ENCODE assay signal across 1 cellular context in the genomic region with DNA sequence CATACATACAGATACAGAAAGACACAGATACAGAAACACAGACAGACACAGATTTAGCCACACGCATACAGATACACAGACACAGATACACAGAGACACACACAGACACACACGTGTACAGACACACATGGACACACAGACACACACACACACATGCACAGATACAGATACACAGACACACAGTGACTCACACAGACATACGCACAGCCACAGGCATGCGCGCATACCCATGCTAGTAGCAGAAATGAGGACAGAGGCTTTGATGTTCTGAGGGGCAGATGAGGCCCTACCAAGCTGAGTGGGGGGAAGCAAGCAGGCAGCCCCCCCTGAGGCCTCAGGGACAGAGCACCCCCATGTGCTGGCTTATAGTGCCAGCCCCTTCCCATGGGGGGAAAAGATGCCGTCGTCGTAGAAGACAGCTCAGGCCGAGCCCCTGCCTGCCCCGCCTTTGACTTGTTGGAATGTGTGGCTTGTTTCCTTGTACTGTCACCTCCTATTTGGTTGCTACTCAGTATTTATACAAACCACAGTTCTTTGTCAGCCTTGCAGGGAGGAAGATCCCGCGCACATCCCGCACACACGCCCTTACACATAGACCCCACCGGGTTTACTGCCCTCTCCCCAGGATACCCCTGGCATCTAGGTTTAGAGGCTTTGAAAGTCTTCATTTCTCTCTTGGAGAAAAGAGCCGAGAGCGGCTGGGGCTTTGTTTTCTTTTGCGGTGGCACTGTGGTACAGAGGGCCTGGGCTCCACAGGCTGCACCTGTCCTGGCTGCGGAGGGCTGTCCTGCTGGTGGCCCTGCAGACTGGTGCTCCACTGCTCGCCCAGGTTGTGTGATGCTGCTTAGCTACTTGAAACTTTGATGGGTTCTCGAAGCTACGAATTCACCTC.
TF ChIP-seq lines count a peak whose summit lies in the region.

No MANE protein-coding gene starts in this region.

TF ChIP-seq in IMR-90, 13 proteins besides CTCF, POLR2A, EP300 and RAD21:
- TF ChIP-seq MXI1 (IDR thresholded peaks at IDR 0.05; ENCODE audit: borderline replicate concordance, low read depth, low read length): no peak
- TF ChIP-seq MAFK (IDR thresholded peaks at IDR 0.05; ENCODE audit: low read depth, low read length): no peak
- TF ChIP-seq CHD1 (IDR thresholded peaks at IDR 0.05; ENCODE audit: low read depth, low read length): no peak
- no peak for TF ChIP-seq RFX5 (IDR thresholded peaks at IDR 0.05; ENCODE audit: low read depth, low read length)
- TF ChIP-seq, protein P1, sequence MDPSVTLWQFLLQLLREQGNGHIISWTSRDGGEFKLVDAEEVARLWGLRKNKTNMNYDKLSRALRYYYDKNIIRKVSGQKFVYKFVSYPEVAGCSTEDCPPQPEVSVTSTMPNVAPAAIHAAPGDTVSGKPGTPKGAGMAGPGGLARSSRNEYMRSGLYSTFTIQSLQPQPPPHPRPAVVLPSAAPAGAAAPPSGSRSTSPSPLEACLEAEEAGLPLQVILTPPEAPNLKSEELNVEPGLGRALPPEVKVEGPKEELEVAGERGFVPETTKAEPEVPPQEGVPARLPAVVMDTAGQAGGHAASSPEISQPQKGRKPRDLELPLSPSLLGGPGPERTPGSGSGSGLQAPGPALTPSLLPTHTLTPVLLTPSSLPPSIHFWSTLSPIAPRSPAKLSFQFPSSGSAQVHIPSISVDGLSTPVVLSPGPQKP (IDR thresholded peaks at IDR 0.05; ENCODE audit: borderline replicate concordance, low read depth, low read length): no peak
- TF ChIP-seq CEBPB (IDR thresholded peaks at IDR 0.05; ENCODE audit: low read depth, low read length): no peak
- TF ChIP-seq, protein P2, sequence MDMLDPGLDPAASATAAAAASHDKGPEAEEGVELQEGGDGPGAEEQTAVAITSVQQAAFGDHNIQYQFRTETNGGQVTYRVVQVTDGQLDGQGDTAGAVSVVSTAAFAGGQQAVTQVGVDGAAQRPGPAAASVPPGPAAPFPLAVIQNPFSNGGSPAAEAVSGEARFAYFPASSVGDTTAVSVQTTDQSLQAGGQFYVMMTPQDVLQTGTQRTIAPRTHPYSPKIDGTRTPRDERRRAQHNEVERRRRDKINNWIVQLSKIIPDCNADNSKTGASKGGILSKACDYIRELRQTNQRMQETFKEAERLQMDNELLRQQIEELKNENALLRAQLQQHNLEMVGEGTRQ (IDR thresholded peaks at IDR 0.05; ENCODE audit: low read depth, low read length): no peak
- TF ChIP-seq MAZ (IDR thresholded peaks at IDR 0.05; ENCODE audit: borderline replicate concordance, low read depth, low read length): no peak
- no peak for TF ChIP-seq BHLHE40 (IDR thresholded peaks at IDR 0.05; ENCODE audit: low read depth, low read length)
- no peak for TF ChIP-seq FOS (IDR thresholded peaks at IDR 0.05; ENCODE audit: low read depth, low read length)
- no peak for TF ChIP-seq RCOR1 (IDR thresholded peaks at IDR 0.05; ENCODE audit: insufficient replicate concordance, low read length)
- no peak for TF ChIP-seq NFE2L2 (IDR thresholded peaks at IDR 0.05; ENCODE audit: low read depth, low read length)
- TF ChIP-seq SMC3 (IDR thresholded peaks at IDR 0.05; ENCODE audit: low read depth, low read length): no peak
